In the genomic region with DNA sequence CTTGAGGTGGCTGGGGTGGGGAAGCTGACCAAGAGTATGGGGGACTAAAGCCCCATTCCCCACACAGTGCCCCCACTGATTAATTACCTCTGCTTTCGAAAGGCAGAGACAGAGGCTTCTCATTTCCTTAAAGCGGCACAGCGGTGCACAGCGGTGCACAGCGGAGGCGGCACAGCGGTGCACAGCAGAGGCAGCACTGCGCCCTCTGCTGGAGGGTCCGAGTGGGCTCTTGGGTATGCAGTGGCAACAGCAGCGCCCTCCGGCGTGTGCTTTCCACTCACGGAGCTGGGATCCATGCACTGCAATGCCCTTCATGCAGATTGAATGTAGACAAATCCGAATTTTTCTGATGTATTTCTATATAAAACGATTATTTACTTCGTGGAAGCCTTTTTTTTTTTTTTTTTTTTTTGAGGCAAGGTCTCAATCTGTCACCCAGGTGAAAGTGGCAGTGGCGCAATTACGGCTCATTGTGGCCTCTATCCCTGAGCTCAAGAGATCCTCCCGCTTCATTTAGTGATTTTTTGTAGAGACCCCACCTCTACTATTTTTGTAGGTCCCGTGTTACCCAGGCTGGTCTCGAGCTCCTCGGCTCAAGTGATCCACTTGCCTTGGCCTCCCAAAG, we compare ENCODE assay signal across 8 cellular contexts. TPM values are rescaled to one million over a fixed set of nuclear protein-coding genes. Genes with fewer than 3 reads are reported as not detected.
A peak's percentile ranks its signal among the peaks of the same experiment; 100 is the strongest.
DNase-seq lines count a peak whose midpoint lies in the region; ATAC-seq, FAIRE-seq and TF ChIP-seq lines count a peak whose summit lies in the region.

No MANE protein-coding gene starts in this region.

- H3K27me3 ChIP-seq in BJ (ENCODE audit: control insufficient read depth, insufficient read depth, low read length): no peaks in the 10 kb centered on the region
- no peaks in the 10 kb centered on the region for H3K27me3 ChIP-seq in astrocyte (ENCODE audit: insufficient read depth, low read length)

- H3K4me3 ChIP-seq in BJ (ENCODE audit: low read depth, low read length): no peak overlapping the region
- no peak overlapping the region for H3K4me3 ChIP-seq in astrocyte (ENCODE audit: insufficient read depth, low read depth, low read length)

- H3K79me2 ChIP-seq in astrocyte (ENCODE audit: insufficient read depth, low read length): no peaks in the 10 kb centered on the region

- H3K27me3 Mint-ChIP-seq in astrocyte (ENCODE audit: low read depth, unreplicated experiment): no peaks in the 10 kb centered on the region

- no peak overlapping the region for H3K4me2 ChIP-seq in astrocyte (ENCODE audit: low read length)

- no peaks in the 10 kb centered on the region for H3K9me3 ChIP-seq in astrocyte (ENCODE audit: insufficient read depth, low read depth, low read length)

- TF ChIP-seq CTCF in BJ (IDR thresholded peaks at IDR 0.05; ENCODE audit: insufficient read depth, low read depth, low read length) (peak; percentile 75), astrocyte (IDR thresholded peaks at IDR 0.05; ENCODE audit: insufficient read depth, low read depth, low read length) (peak; percentile 45)

- ATAC-seq in HG03280 (IDR thresholded peaks at IDR 0.05; ENCODE audit: unreplicated experiment): peak; percentile 99

- H3K36me3 Mint-ChIP-seq in astrocyte (ENCODE audit: low read depth, unreplicated experiment): no peaks in the 10 kb centered on the region

- H3K36me3 ChIP-seq in BJ (ENCODE audit: control insufficient read depth, insufficient read depth, low read length) (no peaks in the 10 kb centered on the region), astrocyte (ENCODE audit: insufficient read depth, low read length) (no peaks in the 10 kb centered on the region)

- no peak overlapping the region for H3K9ac ChIP-seq in astrocyte (ENCODE audit: low read length)

- FAIRE-seq in astrocyte (lab: Jason Lieb, UNC): no peak

- no peaks in the 10 kb centered on the region for H3K4me1 Mint-ChIP-seq in astrocyte (ENCODE audit: low read depth, unreplicated experiment)

- H3K27ac Mint-ChIP-seq in astrocyte (ENCODE audit: unreplicated experiment): no peak overlapping the region

- H4K20me1 ChIP-seq in astrocyte (ENCODE audit: insufficient read depth, low read length): no peaks in the 10 kb centered on the region

- no peak overlapping the region for H3K27ac ChIP-seq in astrocyte (ENCODE audit: low read depth, low read length)

- CTCF ChIA-PET in BJ (lab: Yijun Ruan, JAX): interaction anchor here (0.6 to 1.5 kb wide), 8 partner anchors 9 to 129 kb away, joined by 3 to 7 read pairs (median 4); no protein-coding TSS in a partner anchor

- no peak overlapping the region for H3K4me3 Mint-ChIP-seq in astrocyte (ENCODE audit: unreplicated experiment)

- POLR2A ChIA-PET in BJ (lab: Charles Lee): no interaction called here

- DNase-seq in BJ (ENCODE audit: low read depth) (no peak), GM19240 (ENCODE audit: insufficient read length, low spot score) (peak; percentile 19), T-helper 2 cell (peak; percentile 39 to 88 (median 46)), astrocyte (ENCODE audit: low read depth) (no peak), kidney glomerular epithelial cell (lab: John Stamatoyannopoulos, UW) (peak; percentile 2), NCI-H1092 (lab: John Stamatoyannopoulos, UW) (no peak)
- peak; percentile 34 for DNase-seq in stimulated activated CD8-positive, alpha-beta memory T cell treated with anti-CD3 and anti-CD28 coated beads, Interleukin-15, amount 100 ng/mL, for 1 hour (ENCODE audit: low read depth)

- no peaks in the 10 kb centered on the region for H3K9me3 Mint-ChIP-seq in astrocyte (ENCODE audit: unreplicated experiment)

- H2AFZ ChIP-seq in astrocyte (ENCODE audit: low read depth, low read length): no peak overlapping the region

- no peaks in the 10 kb centered on the region for H3K4me1 ChIP-seq in astrocyte (ENCODE audit: insufficient read depth, low read length)

RNA-seq across cellular contexts. Expression of a gene that starts 19.7 kb away (rescaled TPM):
- 20.0 and 20.5 TPM in 2 replicates for polyA plus RNA-seq in BJ (2011; rRNA removed)
- polyA minus RNA-seq in BJ (2011; rRNA and poly(A)+ RNA removed): 16.9 and 27.6 TPM in 2 replicates
- 11.8 and 12.6 TPM in 2 replicates for total RNA-seq in astrocyte

Comparison
In these comparisons a context has a peak if more than half of its experiments do, and no peak if none do; other contexts are left out.
1. DNase-seq: peak in GM19240 (single experiment), T-helper 2 cell (5 of 5), kidney glomerular epithelial cell (single experiment) and stimulated activated CD8-positive, alpha-beta memory T cell treated with anti-CD3 and anti-CD28 coated beads, Interleukin-15, amount 100 ng/mL, for 1 hour (single experiment); none in BJ (single experiment), astrocyte (single experiment) and NCI-H1092 (single experiment).